Comparison of ENCODE assay signal across 34 cellular contexts in genomic region chr6:5066456-5067093, GRCh38. TPM values are rescaled to one million over a fixed set of nuclear protein-coding genes. Genes with fewer than 3 reads are reported as not detected.
"Had no signal": no experiment of that assay in that cellular context is flagged by ENCODE, and none has a peak within 500 bp of the region (broad histone marks: within the 10 kb centered on the region; RNA-seq: fewer than 3 reads in every experiment).

No MANE protein-coding gene starts in this region.

- H3K4me1 ChIP-seq: ascending aorta had no signal

- ATAC-seq: activated CD8-positive, alpha-beta T cell treated with anti-CD3 and anti-CD28 coated beads for 36 hours; activated naive CD4-positive, alpha-beta T cell treated with anti-CD3 and anti-CD28 coated beads, Interleukin-2, amount 50 U/mL, for 72 hours; activated T-cell treated with anti-CD3 and anti-CD28 coated beads, Interleukin-2, amount 50 U/mL, for 4 hours; activated T-cell treated with anti-CD3 and anti-CD28 coated beads, Interleukin-2, amount 50 U/mL, for 72 hours; activated T-helper 17 cell treated with anti-CD3 and anti-CD28 coated beads, Interleukin-2, amount 50 U/mL, for 72 hours had no signal

- H3K36me3 ChIP-seq: ascending aorta, cardiac muscle cell had no signal

- H3K27me3 ChIP-seq: ascending aorta, cardiac muscle cell had no signal

- FAIRE-seq: bronchial epithelial cell, TTC549 had no signal

- H3K4me3 ChIP-seq: ascending aorta, cardiac muscle cell had no signal

- H3K27ac ChIP-seq: ascending aorta, cardiac muscle cell, VCaP had no signal

- DNase-seq: activated B cell treated with CpG ODN at 0.5 μM for 24 hours; activated CD4-positive, alpha-beta memory T cell treated with anti-CD3 and anti-CD28 coated beads for 36 hours; activated CD4-positive, alpha-beta T cell treated with anti-CD3 and anti-CD28 coated beads for 4 hours; activated CD4-positive, alpha-beta T cell treated with anti-CD3 and anti-CD28 coated beads, Interleukin-2, amount 10 ng/mL, durations not matched to agents 24 days and 14 days; activated CD4-positive, alpha-beta T cell treated with anti-CD3 and anti-CD28 coated beads, Interleukin-2, amount 50 U/mL, for 1 hour; activated CD4-positive, alpha-beta T cell treated with anti-CD3 and anti-CD28 coated beads, Interleukin-2, amount 50 U/mL, for 4 hours; activated CD4-positive, CD25-positive, alpha-beta regulatory T cell treated with anti-CD3 and anti-CD28 coated beads, Interleukin-2, amount 50 U/mL, for 72 hours; activated CD8-positive, alpha-beta memory T cell treated with anti-CD3 and anti-CD28 coated beads, Interleukin-2, amount 50 U/mL, for 4 hours; activated CD8-positive, alpha-beta T cell treated with anti-CD3 and anti-CD28 coated beads for 36 hours; activated effector memory CD4-positive, alpha-beta T cell treated with anti-CD3 and anti-CD28 coated beads, Interleukin-2, amount 50 U/mL, for 16 hours; activated gamma-delta T cell treated with Interleukin-2 at 50 U/mL for 16 hours; activated naive CD4-positive, alpha-beta T cell; activated naive CD4-positive, alpha-beta T cell treated with anti-CD3 and anti-CD28 coated beads for 36 hours; activated naive CD4-positive, alpha-beta T cell treated with anti-CD3 and anti-CD28 coated beads, Interleukin-2, amount 50 U/mL, for 16 hours; activated naive CD8-positive, alpha-beta T cell treated with anti-CD3 and anti-CD28 coated beads for 36 hours; activated T-cell treated with anti-CD3 and anti-CD28 coated beads for 4 hours; activated T-cell treated with anti-CD3 and anti-CD28 coated beads, Interleukin-2, amount 50 U/mL, for 1 hour; activated T-cell treated with anti-CD3 and anti-CD28 coated beads, Interleukin-2, amount 50 U/mL, for 4 hours; activated T-cell treated with anti-CD3 and anti-CD28 coated beads, Interleukin-2, amount 50 U/mL, for 72 hours; amygdala; anterior cingulate cortex; caudate nucleus; cerebellar nuclear complex; T-helper 1 cell; T-helper 2 cell; T-helper 9 cell had no signal

RNA-seq across cellular contexts. Expression of gene PPP1R3G, which starts 18.6 kb away (rescaled TPM):
- total RNA-seq: activated CD4-positive, alpha-beta memory T cell treated with anti-CD3 and anti-CD28 coated beads for 36 hours; activated naive CD4-positive, alpha-beta T cell treated with anti-CD3 and anti-CD28 coated beads for 36 hours; activated T-cell treated with anti-CD3 and anti-CD28 coated beads, Interleukin-2, amount 50 U/mL, for 4 hours; activated T-helper 1 cell treated with anti-CD3 and anti-CD28 coated beads, Interleukin-12 subunit alpha, Interleukin-12 subunit beta, Interleukin-2, Interleukin-4 antibody, amounts not matched to agents 30 ng/mL and 10 ng/mL and 1 ng/mL, durations not matched to agents 14 hours and 24 hours and 36 hours had no signal
